Comparison of ENCODE assay signal across 1 cellular context in the genomic region with DNA sequence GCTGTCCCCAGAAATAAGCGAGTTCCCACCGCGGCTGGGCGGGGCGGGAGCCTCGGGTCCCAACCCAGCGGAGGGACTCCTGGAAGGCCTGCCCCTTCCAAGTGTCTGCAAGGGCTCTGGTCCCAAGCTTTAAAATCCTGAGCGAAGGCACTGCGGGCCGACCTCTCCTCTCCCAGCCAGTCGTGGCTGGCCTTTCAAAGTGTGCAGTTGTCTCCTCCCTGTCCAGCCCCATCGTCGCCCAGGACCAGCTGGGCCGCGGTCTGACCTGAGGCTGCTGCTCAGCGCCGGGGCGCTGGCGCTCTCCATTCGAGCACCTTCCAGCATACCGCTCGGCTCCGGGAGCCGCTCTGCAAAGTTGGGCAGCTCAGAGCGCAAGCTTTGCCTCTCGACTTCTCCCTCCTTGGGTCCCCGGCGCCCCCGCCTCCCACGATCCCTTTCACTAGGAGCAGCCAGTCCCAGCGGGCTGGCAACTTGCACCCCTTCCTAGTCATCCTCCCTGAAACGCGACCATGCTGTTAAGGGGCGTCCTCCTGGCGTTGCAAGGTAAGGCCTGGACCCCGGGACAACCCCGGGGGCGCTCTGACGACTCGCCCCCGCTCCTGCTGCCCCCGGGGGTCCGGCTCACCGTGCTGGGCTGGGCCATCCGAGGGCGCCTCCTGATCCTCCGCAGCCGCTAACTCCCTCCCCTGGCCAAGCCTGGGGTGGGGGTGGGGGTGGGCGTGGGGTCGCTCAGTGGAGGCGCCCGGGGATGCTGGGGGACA.
TF ChIP-seq lines count a peak whose summit lies in the region.

A gene with protein sequence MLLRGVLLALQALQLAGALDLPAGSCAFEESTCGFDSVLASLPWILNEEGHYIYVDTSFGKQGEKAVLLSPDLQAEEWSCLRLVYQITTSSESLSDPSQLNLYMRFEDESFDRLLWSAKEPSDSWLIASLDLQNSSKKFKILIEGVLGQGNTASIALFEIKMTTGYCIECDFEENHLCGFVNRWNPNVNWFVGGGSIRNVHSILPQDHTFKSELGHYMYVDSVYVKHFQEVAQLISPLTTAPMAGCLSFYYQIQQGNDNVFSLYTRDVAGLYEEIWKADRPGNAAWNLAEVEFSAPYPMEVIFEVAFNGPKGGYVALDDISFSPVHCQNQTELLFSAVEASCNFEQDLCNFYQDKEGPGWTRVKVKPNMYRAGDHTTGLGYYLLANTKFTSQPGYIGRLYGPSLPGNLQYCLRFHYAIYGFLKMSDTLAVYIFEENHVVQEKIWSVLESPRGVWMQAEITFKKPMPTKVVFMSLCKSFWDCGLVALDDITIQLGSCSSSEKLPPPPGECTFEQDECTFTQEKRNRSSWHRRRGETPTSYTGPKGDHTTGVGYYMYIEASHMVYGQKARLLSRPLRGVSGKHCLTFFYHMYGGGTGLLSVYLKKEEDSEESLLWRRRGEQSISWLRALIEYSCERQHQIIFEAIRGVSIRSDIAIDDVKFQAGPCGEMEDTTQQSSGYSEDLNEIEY (plus strand): TSS at position 160 of the 761 bp plus-strand sequence. CDS start 350 bp downstream, at position 510.

TF ChIP-seq in HEK293T, 16 proteins besides CTCF, POLR2A, EP300 and RAD21 (continued from another document):
- TF ChIP-seq FOXM1 (IDR thresholded peaks at IDR 0.05; ENCODE audit: borderline replicate concordance) (no peak), FOXA1 (IDR thresholded peaks at IDR 0.05) (no peak)
